1 cellular context compared by ENCODE assay signal in genomic region chr12:106130474-106131113, GRCh38.
TF ChIP-seq lines count a peak whose summit lies in the region.

No MANE protein-coding gene starts in this region.

TF ChIP-seq in H1, 55 proteins besides CTCF, POLR2A, EP300 and RAD21:
- TF ChIP-seq CHD1 (IDR thresholded peaks at IDR 0.05; ENCODE audit: low read depth, low read length) (no peak), CREB1 (IDR thresholded peaks at IDR 0.05) (no peak)
